22 cellular contexts compared by ENCODE assay signal in the genomic region with DNA sequence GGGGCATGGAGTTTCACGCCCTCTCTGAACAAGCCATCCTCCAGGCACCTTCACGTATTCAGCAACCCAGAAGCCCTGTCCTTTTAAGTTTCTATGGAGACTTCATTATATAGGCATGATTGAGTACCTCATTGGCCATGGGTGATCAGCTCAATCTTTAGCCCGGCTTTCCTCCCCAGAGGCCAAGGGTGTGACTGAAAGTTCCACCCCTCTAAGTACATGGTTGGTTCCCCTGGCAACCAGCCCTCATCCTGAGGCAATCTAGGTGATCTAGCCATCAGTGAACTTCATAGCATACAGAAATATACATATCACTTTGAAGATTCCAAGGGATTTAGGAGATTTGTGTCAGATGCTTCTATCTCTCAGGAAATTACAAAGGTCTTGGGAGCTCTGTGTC.
"Had no signal": no experiment of that assay in that cellular context is flagged by ENCODE, and none has a peak within 500 bp of the region (broad histone marks: within the 10 kb centered on the region; RNA-seq: fewer than 3 reads in every experiment).

No MANE protein-coding gene starts in this region.

- ATAC-seq: gastroesophageal sphincter, lower lobe of right lung, sciatic nerve had no signal

- H3K4me3 ChIP-seq: esophagus muscularis mucosa, gastroesophageal sphincter, left ventricle myocardium inferior, lower lobe of right lung, prostate gland, spleen, stomach, thoracic aorta, transverse colon had no signal

- H3K9ac ChIP-seq: parathyroid adenoma had no signal

- H3K9me3 ChIP-seq: esophagus muscularis mucosa, gastroesophageal sphincter, left ventricle myocardium inferior, lower lobe of right lung, prostate gland, spleen, stomach, thoracic aorta, transverse colon had no signal

- H3K4me1 Mint-ChIP-seq: immature natural killer cell, nephron had no signal

- H3K36me3 ChIP-seq: prostate gland had no signal

- DNase-seq: effector memory CD4-positive, alpha-beta T cell; glutamatergic neuron; immature natural killer cell; left ventricle myocardium inferior; lower lobe of right lung; mesenchymal stem cell; midbrain; spleen; stimulated activated CD4-positive, alpha-beta T cell treated with anti-CD3 and anti-CD28 coated beads, Interleukin-15, amount 100 ng/mL, for 24 hours; stimulated activated CD4-positive, alpha-beta T cell treated with anti-CD3 and anti-CD28 coated beads, Interleukin-1b, Interleukin-23, amount 100 ng/mL, for 48 hours; stimulated activated CD4-positive, alpha-beta T cell treated with anti-CD3 and anti-CD28 coated beads, Interleukin-4, amount 100 ng/mL, for 24 hours; stimulated activated naive CD4-positive, alpha-beta T cell; stomach; substantia nigra; transverse colon had no signal

- H3K27ac Mint-ChIP-seq: immature natural killer cell, nephron had no signal

- H3K4me3 Mint-ChIP-seq: immature natural killer cell, nephron had no signal

- H3K4me1 ChIP-seq: esophagus muscularis mucosa, gastroesophageal sphincter, left ventricle myocardium inferior, lower lobe of right lung, parathyroid adenoma, prostate gland, spleen, stomach, transverse colon had no signal

- H3K9me3 Mint-ChIP-seq: immature natural killer cell, nephron had no signal

- H3K27ac ChIP-seq: esophagus muscularis mucosa, gastroesophageal sphincter, left ventricle myocardium inferior, lower lobe of right lung, parathyroid adenoma, prostate gland, spleen, stomach, thoracic aorta, transverse colon had no signal

- H3K27me3 ChIP-seq: esophagus muscularis mucosa, gastroesophageal sphincter, spleen, stomach, transverse colon had no signal
